In genomic region chr13:109257761-109258157, GRCh38 we compare ENCODE assay signal across 8 cellular contexts.
DNase-seq lines count a peak whose midpoint lies in the region; ATAC-seq, FAIRE-seq and TF ChIP-seq lines count a peak whose summit lies in the region.
"Not testable (repeated sequence)": the region's sequence is repeated elsewhere in the genome, so short reads cannot be mapped to it uniquely, and the experiment has no call there.

No MANE protein-coding gene starts in this region.

- not testable (repeated sequence) for H3K36me3 ChIP-seq in IMR-90 (ENCODE audit: control insufficient read depth, insufficient read depth, low read length); SJSA1; mammary epithelial cell (ENCODE audit: insufficient read depth, low read length); psoas muscle (ENCODE audit: insufficient read depth in 1 of 2, low read depth in 1 of 2); tibial artery

- TF ChIP-seq POLR2A in A549 (IDR thresholded peaks at IDR 0.05; ENCODE audit: low read length); IMR-90 (IDR thresholded peaks at IDR 0.05; ENCODE audit: low read depth, low read length): not testable (repeated sequence)

- H2BK20ac ChIP-seq in IMR-90 (ENCODE audit: low read depth, low read length) = peak overlapping the region; percentile 65

- not testable (repeated sequence) for ATAC-seq in A549; IMR-90 (ENCODE audit: low read depth); Right ventricle myocardium inferior; psoas muscle

- not testable (repeated sequence) for H3K23ac ChIP-seq in IMR-90 (ENCODE audit: low read depth, low read length)

- not testable (repeated sequence) for H3K36me3 Mint-ChIP-seq in immature natural killer cell

- H3K4me2 ChIP-seq in A549 (peak overlapping the region; percentile 65), mammary epithelial cell (ENCODE audit: insufficient read depth, low read depth, low read length) (peak overlapping the region; percentile 37)
- H3K4me2 ChIP-seq in IMR-90 (ENCODE audit: low read depth, low read length) = not testable (repeated sequence)

- H3K4me1 ChIP-seq in A549 (peaks cover 70% of the 10 kb centered on the region), SJSA1 (replicated peaks) (peaks cover 57% of the 10 kb centered on the region), mammary epithelial cell (ENCODE audit: insufficient read depth, low read length) (peaks cover 57% of the 10 kb centered on the region), tibial artery (peaks cover 0 to 23% (median 3%) of the 10 kb centered on the region in 4 donors)
- not testable (repeated sequence) for H3K4me1 ChIP-seq in IMR-90 (ENCODE audit: control insufficient read depth, insufficient read depth, low read length); psoas muscle

- H3K4me3 Mint-ChIP-seq in immature natural killer cell = peak overlapping the region; percentile 11 to 44 (median 27)

- H2BK120ac ChIP-seq in IMR-90 (ENCODE audit: low read depth, low read length) = peak overlapping the region; percentile 90

- H3K27ac ChIP-seq in A549 (peak overlapping the region; percentile 85 to 89), IMR-90 (ENCODE audit: insufficient read depth, low read length) (peak overlapping the region; percentile 63), SJSA1 (peak overlapping the region; percentile 95), mammary epithelial cell (ENCODE audit: insufficient read depth, low read depth, low read length) (peak overlapping the region; percentile 98), psoas muscle (peak overlapping the region; percentile 47), tibial artery (peak overlapping the region; percentile 41 to 53)

- not testable (repeated sequence) for H3K79me1 ChIP-seq in IMR-90 (ENCODE audit: low read depth in 1 of 2, low read length in 2 of 2)

- H3K56ac ChIP-seq in IMR-90 (ENCODE audit: extremely low read depth, insufficient read depth, low read length) = not testable (repeated sequence)

- peak overlapping the region; percentile 89 to 91; a peak in 2 of 4 replicates for H4K8ac ChIP-seq in IMR-90 (ENCODE audit: low read depth in 2 of 2, low read length in 2 of 2)

- not testable (repeated sequence) for H3K9ac ChIP-seq in IMR-90 (ENCODE audit: low read depth, low read length)
- peak overlapping the region; percentile 64 for H3K9ac ChIP-seq in mammary epithelial cell (ENCODE audit: insufficient read depth, low read length)

- H3K9me3 ChIP-seq in A549; IMR-90 (ENCODE audit: control insufficient read depth, insufficient read depth, low read length); SJSA1 (replicated peaks); mammary epithelial cell (replicated peaks; ENCODE audit: insufficient read depth, low read length); psoas muscle; tibial artery: not testable (repeated sequence)

- peak overlapping the region; percentile 62; the same call in 1 of the 2 replicates for H2AK5ac ChIP-seq in IMR-90 (ENCODE audit: low read depth, low read length)

- H3K79me2 ChIP-seq in mammary epithelial cell (ENCODE audit: insufficient read depth, low read length) = peaks cover 26% of the 10 kb centered on the region

- not testable (repeated sequence) for H2AK9ac ChIP-seq in IMR-90 (replicated peaks; ENCODE audit: low read depth, low read length, poor library complexity)

- H3K4ac ChIP-seq in IMR-90 (ENCODE audit: low read depth, low read length) = peak overlapping the region; percentile 83

- not testable (repeated sequence) for H2AFZ ChIP-seq in IMR-90 (replicated peaks; ENCODE audit: low read length, poor library complexity); mammary epithelial cell (ENCODE audit: low read depth, low read length)

- H3K4me1 Mint-ChIP-seq in immature natural killer cell = peaks cover 28 to 52% of the 10 kb centered on the region in 2 donors

- intact Hi-C loops in IMR-90 (cut with micrococcal nuclease) (loop anchor here (2.0 to 10.0 kb wide), 6 partner anchors 15 to 523 kb away; no protein-coding TSS in a partner anchor), mammary epithelial cell (cut with micrococcal nuclease) (loop anchor here (1.0 to 5.0 kb wide), 8 partner anchors 8 to 525 kb away; no protein-coding TSS in a partner anchor)
- intact Hi-C loops in Right ventricle myocardium inferior (cut with DNase I); psoas muscle (cut with DNase I); tibial artery (cut with DNase I; ENCODE audit: low total_unique reads): not testable (repeated sequence)

- not testable (repeated sequence) for H4K20me1 ChIP-seq in IMR-90 (ENCODE audit: insufficient read depth, low read length); mammary epithelial cell (ENCODE audit: insufficient read depth, low read length)

- CTCF ChIA-PET in A549 (lab: Yijun Ruan, JAX) = interaction anchor here (1.3 to 1.7 kb wide), 2 partner anchors 112 to 343 kb away, joined by 3 to 5 read pairs; no protein-coding TSS in a partner anchor
- CTCF ChIA-PET in IMR-90 (lab: Yijun Ruan, JAX); mammary epithelial cell (lab: Charles Lee; ENCODE audit: low non-redundant PET): not testable (repeated sequence)

- DNase-seq in A549 (ENCODE audit: low read depth in 1 of 2, low spot score in 1 of 2); IMR-90; mammary epithelial cell; immature natural killer cell; psoas muscle; tibial artery: not testable (repeated sequence)
- DNase-seq in SJSA1 (ENCODE audit: low read depth in 1 of 2, low spot score in 2 of 2) (peak in 1 of 2 experiments; percentile 61), Right ventricle myocardium inferior (ENCODE audit: missing footprints) (peak; percentile 69)

- H4K5ac ChIP-seq in IMR-90 (ENCODE audit: low read depth, low read length) = 0 out of 2 replicates have a peak overlapping the region, but pooled peaks have one; percentile 47

- peak overlapping the region; percentile 75; the same call in 1 of the 3 replicates for H2BK15ac ChIP-seq in IMR-90 (ENCODE audit: low read depth, low read length)

- H3K27ac Mint-ChIP-seq in immature natural killer cell = peak overlapping the region in 2 of 6 donors; percentile 5 to 59

- not testable (repeated sequence) for H3K9me1 ChIP-seq in IMR-90 (ENCODE audit: insufficient read depth, low read length)

- H3K27me3 Mint-ChIP-seq in immature natural killer cell (ENCODE audit: low read depth in 3 of 3) = not testable (repeated sequence)

- in situ Hi-C loops in IMR-90 (cut with MboI; ENCODE audit: low sequenced_read_pairs) = not testable (repeated sequence)
- in situ Hi-C loops in mammary epithelial cell (cut with MboI; ENCODE audit: low sequenced_read_pairs in 2 of 2) = loop anchor here (5.0 to 25.0 kb wide), 5 partner anchors 103 to 855 kb away; partner anchors contain the start of gene IRS2 (in 1 of the 2)

- FAIRE-seq in A549 (lab: Jason Lieb, UNC) = not testable (repeated sequence)

- 90% methylated on average over 6 of the region's 6 CpGs for WGBS in A549 (ENCODE audit: missing lambda C conversion rate)
- WGBS in IMR-90 (ENCODE audit: extremely low coverage in 2 of 2, insufficient read length in 1 of 2), 2 experiments = no CpG with 5 or more reads among the region's 6 CpGs
- WGBS in mammary epithelial cell (ENCODE audit: low coverage, missing lambda C conversion rate) = 82% methylated on average over 6 of the region's 6 CpGs
- 82 to 92% (median 87%) methylated on average over 6 of the region's 6 CpGs for WGBS in psoas muscle, 3 donors

- dilution Hi-C loops in IMR-90 (cut with HindIII; ENCODE audit: low sequenced_read_pairs, unreplicated experiment) = not testable (repeated sequence)
- dilution Hi-C loops in mammary epithelial cell (cut with HindIII; ENCODE audit: low sequenced_read_pairs) = loop anchor here (5.0 kb wide), 3 partner anchors 60 to 750 kb away; no protein-coding TSS in a partner anchor

- H3K18ac ChIP-seq in IMR-90 (ENCODE audit: low read depth, low read length) = peak overlapping the region; percentile 92

- BruUV-seq in IMR-90 (replicated peaks; lab: Mats Ljungman, UMichigan); mammary epithelial cell (replicated peaks; lab: Mats Ljungman, UMichigan): not testable (repeated sequence)

- H3K27me3 ChIP-seq in IMR-90 (ENCODE audit: control insufficient read depth, insufficient read depth, low read length); SJSA1 (replicated peaks); mammary epithelial cell (ENCODE audit: insufficient read depth, low read length); psoas muscle (ENCODE audit: insufficient read depth in 3 of 3, low read length in 2 of 3); tibial artery: not testable (repeated sequence)

- not testable (repeated sequence) for H3K4me3 ChIP-seq in A549; IMR-90 (ENCODE audit: insufficient read depth, low read depth, low read length); SJSA1; mammary epithelial cell (replicated peaks in 1 of 3; ENCODE audit: insufficient read depth in 1 of 3, low read depth in 2 of 3, low read length in 3 of 3); psoas muscle; tibial artery

- not testable (repeated sequence) for H3K14ac ChIP-seq in IMR-90 (replicated peaks; ENCODE audit: low read depth, low read length)

- not testable (repeated sequence) for TF ChIP-seq RAD21 in A549 (conservative IDR thresholded peaks at IDR 0.05 in 1 of 2, IDR thresholded peaks at IDR 0.05 in 1 of 2); IMR-90 (IDR thresholded peaks at IDR 0.05; ENCODE audit: low read length)

- H2BK5ac ChIP-seq in IMR-90 (ENCODE audit: low read depth, low read length, poor library complexity, severe bottlenecking) = peak overlapping the region; percentile 99

- peaks cover 0 to 16% (median 2%) of the 10 kb centered on the region in 6 donors for H3K9me3 Mint-ChIP-seq in immature natural killer cell

- H4K91ac ChIP-seq in IMR-90 (ENCODE audit: insufficient read depth, low read depth, low read length) = peak overlapping the region; percentile 88

- not testable (repeated sequence) for TF ChIP-seq CTCF in A549 (IDR thresholded peaks at IDR 0.05); IMR-90 (conservative IDR thresholded peaks at IDR 0.05; ENCODE audit: low read depth, low read length); mammary epithelial cell (conservative IDR thresholded peaks at IDR 0.05 in 1 of 2, IDR thresholded peaks at IDR 0.05 in 1 of 2; ENCODE audit: extremely low read depth in 1 of 2, insufficient read depth in 1 of 2, low read depth in 1 of 2, low read length in 2 of 2); psoas muscle (IDR thresholded peaks at IDR 0.05); tibial artery (IDR thresholded peaks at IDR 0.05)

- not testable (repeated sequence) for TF ChIP-seq EP300 in A549 (IDR thresholded peaks at IDR 0.05)

- POLR2A ChIA-PET in A549 (lab: Yijun Ruan, JAX); IMR-90 (lab: Charles Lee; ENCODE audit: unreplicated experiment): not testable (repeated sequence)

Comparison
In these comparisons a context has a peak if more than half of its experiments do, and no peak if none do; other contexts are left out.
1. H3K27ac ChIP-seq: peak in every context shown above with its lines; median percentile 98 in mammary epithelial cell; 95 in SJSA1; 87 in A549; 63 in IMR-90; 47 in psoas muscle; 47 in tibial artery.